18 cellular contexts compared by ENCODE assay signal in genomic region chr14:87102979-87103378, GRCh38.
"Had no signal": no experiment of that assay in that cellular context is flagged by ENCODE, and none has a peak within 500 bp of the region (broad histone marks: within the 10 kb centered on the region; RNA-seq: fewer than 3 reads in every experiment).

No MANE protein-coding gene starts in this region.

- H3K36me3 Mint-ChIP-seq: activated naive CD4-positive, alpha-beta T cell treated with anti-CD3 and anti-CD28 coated beads, Interleukin-2, amount 50 U/mL, for 72 hours; naive thymus-derived CD4-positive, alpha-beta T cell; stimulated activated effector memory CD8-positive, alpha-beta T cell treated with anti-CD3 and anti-CD28 coated beads, Interleukin-12 subunit alpha, Interleukin-12 subunit beta, amount 100 ng/mL, for 72 hours had no signal

- H3K27ac Mint-ChIP-seq: activated CD4-positive, alpha-beta T cell treated with anti-CD3 and anti-CD28 coated beads, Interleukin-2, amount 10 ng/mL, durations not matched to agents 24 days and 14 days; activated CD8-positive, alpha-beta T cell treated with anti-CD3 and anti-CD28 coated beads, Interleukin-2, amount 10 ng/mL, durations not matched to agents 7 days and 5 days; activated naive CD4-positive, alpha-beta T cell treated with anti-CD3 and anti-CD28 coated beads, Interleukin-2, amount 50 U/mL, for 72 hours; naive thymus-derived CD4-positive, alpha-beta T cell; stimulated activated effector memory CD8-positive, alpha-beta T cell treated with anti-CD3 and anti-CD28 coated beads, Interleukin-12 subunit alpha, Interleukin-12 subunit beta, amount 100 ng/mL, for 72 hours had no signal

- H3K27me3 ChIP-seq: colonic mucosa, pancreas, thyroid gland had no signal

- H3K4me1 ChIP-seq: colonic mucosa, pancreas, thyroid gland had no signal

- ATAC-seq: activated CD8-positive, alpha-beta T cell treated with anti-CD3 and anti-CD28 coated beads, Interleukin-2, amount 10 ng/mL, durations not matched to agents 7 days and 5 days; activated naive CD4-positive, alpha-beta T cell treated with anti-CD3 and anti-CD28 coated beads, Interleukin-2, amount 50 U/mL, for 72 hours; left lobe of liver; mucosa of descending colon; naive thymus-derived CD4-positive, alpha-beta T cell; pancreas; stimulated activated effector memory CD8-positive, alpha-beta T cell treated with anti-CD3 and anti-CD28 coated beads, Interleukin-12 subunit alpha, Interleukin-12 subunit beta, amount 100 ng/mL, for 72 hours had no signal

- H3K9me3 Mint-ChIP-seq: activated CD4-positive, alpha-beta T cell treated with anti-CD3 and anti-CD28 coated beads, Interleukin-2, amount 10 ng/mL, durations not matched to agents 24 days and 14 days had no signal

- H3K27me3 Mint-ChIP-seq: activated CD4-positive, alpha-beta T cell treated with anti-CD3 and anti-CD28 coated beads, Interleukin-2, amount 10 ng/mL, durations not matched to agents 24 days and 14 days; naive thymus-derived CD4-positive, alpha-beta T cell had no signal

- H3K27ac ChIP-seq: colonic mucosa, pancreas, thyroid gland had no signal

- H3K36me3 ChIP-seq: colonic mucosa, pancreas, thyroid gland had no signal

- H3K4me1 Mint-ChIP-seq: activated CD4-positive, alpha-beta T cell treated with anti-CD3 and anti-CD28 coated beads, Interleukin-2, amount 10 ng/mL, durations not matched to agents 24 days and 14 days; naive thymus-derived CD4-positive, alpha-beta T cell; stimulated activated effector memory CD8-positive, alpha-beta T cell treated with anti-CD3 and anti-CD28 coated beads, Interleukin-12 subunit alpha, Interleukin-12 subunit beta, amount 100 ng/mL, for 72 hours had no signal

- DNase-seq: activated CD4-positive, alpha-beta T cell treated with anti-CD3 and anti-CD28 coated beads, Interleukin-2, amount 10 ng/mL, durations not matched to agents 24 days and 14 days; activated CD4-positive, CD25-positive, alpha-beta regulatory T cell; activated CD8-positive, alpha-beta memory T cell treated with anti-CD3 and anti-CD28 coated beads, Interleukin-2, amount 50 U/mL, for 4 hours; activated CD8-positive, alpha-beta T cell treated with anti-CD3 and anti-CD28 coated beads, Interleukin-2, amount 10 ng/mL, durations not matched to agents 7 days and 5 days; activated effector memory CD4-positive, alpha-beta T cell treated with anti-CD3 and anti-CD28 coated beads, Interleukin-2, amount 50 U/mL, for 16 hours; activated T-cell treated with anti-CD3 and anti-CD28 coated beads, Interleukin-2, amount 50 U/mL, for 48 hours; central memory CD4-positive, alpha-beta T cell; colonic mucosa; head of caudate nucleus; mucosa of descending colon; naive thymus-derived CD4-positive, alpha-beta T cell; pancreas; stimulated activated CD4-positive, alpha-beta T cell treated with anti-CD3 and anti-CD28 coated beads, Interleukin-1b, Interleukin-23, amount 100 ng/mL, for 48 hours; thyroid gland had no signal

- H3K4me3 Mint-ChIP-seq: activated CD4-positive, alpha-beta T cell treated with anti-CD3 and anti-CD28 coated beads, Interleukin-2, amount 10 ng/mL, durations not matched to agents 24 days and 14 days; activated CD8-positive, alpha-beta T cell treated with anti-CD3 and anti-CD28 coated beads, Interleukin-2, amount 10 ng/mL, durations not matched to agents 7 days and 5 days; naive thymus-derived CD4-positive, alpha-beta T cell; stimulated activated effector memory CD8-positive, alpha-beta T cell treated with anti-CD3 and anti-CD28 coated beads, Interleukin-12 subunit alpha, Interleukin-12 subunit beta, amount 100 ng/mL, for 72 hours had no signal

- FAIRE-seq: pancreas, urothelium cell line had no signal

- H3K9me3 ChIP-seq: colonic mucosa, pancreas, thyroid gland had no signal

- H3K4me3 ChIP-seq: colonic mucosa, mucosa of descending colon, pancreas, thyroid gland had no signal
